In the genomic region with DNA sequence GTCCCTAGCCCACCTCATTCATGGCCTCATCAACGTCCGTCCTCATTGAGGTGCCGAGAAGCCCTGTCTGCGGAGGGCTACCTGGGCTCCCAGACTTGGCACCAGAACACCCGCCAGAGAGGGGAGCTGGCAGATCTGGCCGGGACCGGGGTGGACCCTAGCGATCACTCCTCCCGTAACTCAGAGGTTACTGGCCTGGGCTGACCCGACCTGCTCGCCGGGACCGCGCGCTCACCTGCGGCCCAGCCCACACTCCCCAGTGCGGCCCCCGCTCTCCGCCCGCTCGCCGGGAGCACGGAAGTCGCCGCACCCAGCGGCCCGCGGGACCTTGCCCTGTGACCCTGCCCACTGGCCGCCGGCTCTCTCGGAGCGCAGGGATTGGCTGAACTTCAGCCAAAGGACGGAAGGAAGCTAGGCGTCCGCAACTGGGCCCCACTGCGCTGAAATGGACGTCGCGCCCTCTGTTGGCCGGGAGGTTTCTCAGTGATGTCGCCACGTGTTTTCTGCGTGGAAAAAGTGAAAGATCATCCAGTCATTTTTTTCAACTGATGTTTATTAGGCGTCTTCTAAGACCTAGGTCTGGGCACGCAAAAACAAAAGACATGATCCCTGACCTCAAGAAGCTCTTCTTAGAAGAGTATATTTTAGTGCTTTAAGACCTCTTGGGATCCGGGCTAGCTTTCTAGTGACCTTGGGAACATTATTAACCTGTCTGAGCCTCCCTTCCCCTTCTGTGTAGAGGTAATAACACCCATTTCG, we compare ENCODE assay signal across 8 cellular contexts. TPM values are rescaled to one million over a fixed set of nuclear protein-coding genes. Genes with fewer than 3 reads are reported as not detected.
DNase-seq lines count a peak whose midpoint lies in the region; ATAC-seq and TF ChIP-seq lines count a peak whose summit lies in the region.

A gene with protein sequence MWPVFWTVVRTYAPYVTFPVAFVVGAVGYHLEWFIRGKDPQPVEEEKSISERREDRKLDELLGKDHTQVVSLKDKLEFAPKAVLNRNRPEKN (minus strand): TSS at position 308 of the 759 bp plus-strand sequence. CDS start 3,772 bp downstream, outside the sequence.

- peaks cover 12% of the 10 kb centered on the region for H3K36me3 ChIP-seq in SK-N-MC (ENCODE audit: insufficient read depth, low read length)
- peaks cover 0 to 18% of the 10 kb centered on the region in 2 donors for H3K36me3 ChIP-seq in gastroesophageal sphincter

- H3K4me3 ChIP-seq in SK-N-MC (peak within 1 kb of the TSS; percentile 95), gastroesophageal sphincter (peak within 1 kb of the TSS; percentile 74 to 96)

- TF ChIP-seq CTCF in gastroesophageal sphincter (IDR thresholded peaks at IDR 0.05): peak; percentile 42 to 89 (median 80)

- peak; percentile 90 to 93 for TF ChIP-seq POLR2A in gastroesophageal sphincter (IDR thresholded peaks at IDR 0.05)

- peak; percentile 78 for DNase-seq in GM04503 (ENCODE audit: low read depth)
- DNase-seq in HEK293T (ENCODE audit: extremely low spot score): peak; percentile 92
- peak; percentile 94 for DNase-seq in MV-4-11 (lab: John Stamatoyannopoulos, UW)
- peak; percentile 45 for DNase-seq in SK-N-MC (ENCODE audit: low read depth, low spot score)
- peak; percentile 94 for DNase-seq in activated naive CD4-positive, alpha-beta T cell treated with anti-CD3 and anti-CD28 coated beads, Interleukin-2, amount 10 ng/mL, durations not matched to agents 7 days and 5 days
- peak; percentile 57 for DNase-seq in non-pigmented ciliary epithelial cell (ENCODE audit: low read depth)
- DNase-seq in superior temporal gyrus (ENCODE audit: extremely low spot score): peak; percentile 96

- H3K27me3 Mint-ChIP-seq in activated naive CD4-positive, alpha-beta T cell treated with anti-CD3 and anti-CD28 coated beads, Interleukin-2, amount 10 ng/mL, durations not matched to agents 7 days and 5 days: no peaks in the 10 kb centered on the region

- WGBS in gastroesophageal sphincter (ENCODE audit: low coverage in 1 of 2), 2 donors: 5 to 11% methylated on average over 3 to 5 of the region's 47 CpGs

- peaks cover 4 to 44% (median 16%) of the 10 kb centered on the region in 3 donors for H3K4me1 ChIP-seq in gastroesophageal sphincter

- TF ChIP-seq EP300 in gastroesophageal sphincter (IDR thresholded peaks at IDR 0.05): no peak

- CTCF ChIA-PET in HEK293T (lab: Yijun Ruan, JAX): interaction anchor here (0.7 to 1.2 kb wide), 10 partner anchors 9 to 540 kb away, joined by 3 to 4 read pairs (median 3); no protein-coding TSS in a partner anchor
- CTCF ChIA-PET in activated naive CD4-positive, alpha-beta T cell treated with anti-CD3 and anti-CD28 coated beads, Interleukin-2, amount 10 ng/mL, durations not matched to agents 7 days and 5 days (lab: Charles Lee): interaction anchor here (1.0 kb wide), 1 partner anchor 8 kb away, joined by 3 read pairs; no protein-coding TSS in a partner anchor

- H3K9me3 Mint-ChIP-seq in activated naive CD4-positive, alpha-beta T cell treated with anti-CD3 and anti-CD28 coated beads, Interleukin-2, amount 10 ng/mL, durations not matched to agents 7 days and 5 days: no peaks in the 10 kb centered on the region

- ATAC-seq in gastroesophageal sphincter: peak; percentile 100

- H3K36me3 Mint-ChIP-seq in activated naive CD4-positive, alpha-beta T cell treated with anti-CD3 and anti-CD28 coated beads, Interleukin-2, amount 10 ng/mL, durations not matched to agents 7 days and 5 days: peaks cover 12% of the 10 kb centered on the region

- no peaks in the 10 kb centered on the region for H3K27me3 ChIP-seq in gastroesophageal sphincter

- H3K9ac ChIP-seq in SK-N-MC (ENCODE audit: insufficient read length): peak within 1 kb of the TSS; percentile 94

- H3K4me3 Mint-ChIP-seq in activated naive CD4-positive, alpha-beta T cell treated with anti-CD3 and anti-CD28 coated beads, Interleukin-2, amount 10 ng/mL, durations not matched to agents 7 days and 5 days: peak within 1 kb of the TSS; percentile 98

- H3K9me3 ChIP-seq in SK-N-MC (ENCODE audit: low read depth, low read length) (no peaks in the 10 kb centered on the region), gastroesophageal sphincter (no peaks in the 10 kb centered on the region)

- peak within 1 kb of the TSS; percentile 95 for H3K27ac Mint-ChIP-seq in activated naive CD4-positive, alpha-beta T cell treated with anti-CD3 and anti-CD28 coated beads, Interleukin-2, amount 10 ng/mL, durations not matched to agents 7 days and 5 days

- POLR2A ChIA-PET in HEK293T (lab: Yijun Ruan, JAX): interaction anchor here (0.5 to 1.8 kb wide), 34 partner anchors 9 to 786 kb away, joined by 3 to 14 read pairs (median 3); a partner anchor contains a TSS

- no peak within 1 kb of the TSS for H3K27ac ChIP-seq in SK-N-MC
- peak within 1 kb of the TSS; percentile 80 to 93 (median 87) for H3K27ac ChIP-seq in gastroesophageal sphincter

- peaks cover 64% of the 10 kb centered on the region for H3K4me1 Mint-ChIP-seq in activated naive CD4-positive, alpha-beta T cell treated with anti-CD3 and anti-CD28 coated beads, Interleukin-2, amount 10 ng/mL, durations not matched to agents 7 days and 5 days

TF ChIP-seq in HEK293T, 16 proteins besides CTCF, POLR2A, EP300 and RAD21:
- TF ChIP-seq LEF1 (IDR thresholded peaks at IDR 0.05; ENCODE audit: borderline replicate concordance) (no peak), L3MBTL2 (conservative IDR thresholded peaks at IDR 0.05) (peak; percentile 98)

RNA-seq across cellular contexts. Expression of the gene that starts here (rescaled TPM):
- 10 to 100 TPM; 34.2 to 52.0 (median 37.8) TPM for total RNA-seq in gastroesophageal sphincter

Comparison
In these comparisons a context has a peak if more than half of its experiments do, and no peak if none do; other contexts are left out.
1. DNase-seq: peak in every context shown above with its lines; median percentile 96 in superior temporal gyrus; 94 in MV-4-11; 94 in activated naive CD4-positive, alpha-beta T cell treated with anti-CD3 and anti-CD28 coated beads, Interleukin-2, amount 10 ng/mL, durations not matched to agents 7 days and 5 days; 92 in HEK293T; 78 in GM04503; 57 in non-pigmented ciliary epithelial cell; 45 in SK-N-MC.